In genomic region chr19:19649580-19649995, GRCh38 we compare ENCODE assay signal across 18 cellular contexts. TPM values are rescaled to one million over a fixed set of nuclear protein-coding genes. Genes with fewer than 3 reads are reported as not detected.
"Had no signal": no experiment of that assay in that cellular context is flagged by ENCODE, and none has a peak within 500 bp of the region (broad histone marks: within the 10 kb centered on the region; RNA-seq: fewer than 3 reads in every experiment).

No MANE protein-coding gene starts in this region.

- H3K4me3 Mint-ChIP-seq: activated CD4-positive, alpha-beta memory T cell treated with anti-CD3 and anti-CD28 coated beads for 36 hours; activated naive CD4-positive, alpha-beta T cell treated with anti-CD3 and anti-CD28 coated beads for 36 hours; activated T-helper 1 cell treated with anti-CD3 and anti-CD28 coated beads, Interleukin-12 subunit alpha, Interleukin-12 subunit beta, Interleukin-2, Interleukin-4 antibody, amounts not matched to agents 30 ng/mL and 10 ng/mL and 1 ng/mL, durations not matched to agents 14 hours and 24 hours and 36 hours; memory B cell; nephron progenitor cell had no signal

- H3K9me3 ChIP-seq: heart left ventricle, stomach, thoracic aorta had no signal

- H3K27me3 ChIP-seq: heart left ventricle, stomach had no signal

- H2AFZ ChIP-seq: parathyroid adenoma had no signal

- ATAC-seq: heart left ventricle, left lobe of liver had no signal

- H3K4me1 ChIP-seq: parathyroid adenoma, stomach had no signal

- H3K9ac ChIP-seq: parathyroid adenoma had no signal

- H3K4me3 ChIP-seq: coronary artery, heart left ventricle, stomach, thoracic aorta had no signal

- H3K4me1 Mint-ChIP-seq: nephron progenitor cell had no signal

- H3K27ac ChIP-seq: coronary artery, heart left ventricle, parathyroid adenoma, stomach, thoracic aorta had no signal

- H3K27me3 Mint-ChIP-seq: activated CD4-positive, alpha-beta memory T cell treated with anti-CD3 and anti-CD28 coated beads for 36 hours; memory B cell had no signal

- H3K27ac Mint-ChIP-seq: activated CD4-positive, alpha-beta memory T cell treated with anti-CD3 and anti-CD28 coated beads for 36 hours; memory B cell; nephron progenitor cell had no signal

- DNase-seq: activated CD4-positive, alpha-beta memory T cell treated with anti-CD3 and anti-CD28 coated beads for 36 hours; activated CD4-positive, CD25-positive, alpha-beta regulatory T cell treated with anti-CD3 and anti-CD28 coated beads, Interleukin-2, amount 50 U/mL, for 72 hours; activated CD8-positive, alpha-beta memory T cell treated with anti-CD3 and anti-CD28 coated beads, Interleukin-2, amount 50 U/mL, for 4 hours; activated naive CD4-positive, alpha-beta T cell treated with anti-CD3 and anti-CD28 coated beads for 36 hours; central memory CD4-positive, alpha-beta T cell; effector CD4-positive, alpha-beta T cell; islet precursor cell; nephron progenitor cell; stimulated activated CD4-positive, alpha-beta T cell treated with anti-CD3 and anti-CD28 coated beads, Interleukin-15, amount 100 ng/mL, for 24 hours; stimulated activated CD4-positive, alpha-beta T cell treated with anti-CD3 and anti-CD28 coated beads, Interleukin-4, amount 100 ng/mL, for 24 hours; stomach had no signal

- H3K9me3 Mint-ChIP-seq: activated CD4-positive, alpha-beta memory T cell treated with anti-CD3 and anti-CD28 coated beads for 36 hours; activated naive CD4-positive, alpha-beta T cell treated with anti-CD3 and anti-CD28 coated beads for 36 hours; activated T-helper 1 cell treated with anti-CD3 and anti-CD28 coated beads, Interleukin-12 subunit alpha, Interleukin-12 subunit beta, Interleukin-2, Interleukin-4 antibody, amounts not matched to agents 30 ng/mL and 10 ng/mL and 1 ng/mL, durations not matched to agents 14 hours and 24 hours and 36 hours; memory B cell; nephron progenitor cell had no signal

RNA-seq across cellular contexts. Expression of gene PBX4, which starts 31.1 kb away (rescaled TPM):
- total RNA-seq: thoracic aorta had no signal
